Comparison of ENCODE assay signal across 9 cellular contexts in the genomic region with DNA sequence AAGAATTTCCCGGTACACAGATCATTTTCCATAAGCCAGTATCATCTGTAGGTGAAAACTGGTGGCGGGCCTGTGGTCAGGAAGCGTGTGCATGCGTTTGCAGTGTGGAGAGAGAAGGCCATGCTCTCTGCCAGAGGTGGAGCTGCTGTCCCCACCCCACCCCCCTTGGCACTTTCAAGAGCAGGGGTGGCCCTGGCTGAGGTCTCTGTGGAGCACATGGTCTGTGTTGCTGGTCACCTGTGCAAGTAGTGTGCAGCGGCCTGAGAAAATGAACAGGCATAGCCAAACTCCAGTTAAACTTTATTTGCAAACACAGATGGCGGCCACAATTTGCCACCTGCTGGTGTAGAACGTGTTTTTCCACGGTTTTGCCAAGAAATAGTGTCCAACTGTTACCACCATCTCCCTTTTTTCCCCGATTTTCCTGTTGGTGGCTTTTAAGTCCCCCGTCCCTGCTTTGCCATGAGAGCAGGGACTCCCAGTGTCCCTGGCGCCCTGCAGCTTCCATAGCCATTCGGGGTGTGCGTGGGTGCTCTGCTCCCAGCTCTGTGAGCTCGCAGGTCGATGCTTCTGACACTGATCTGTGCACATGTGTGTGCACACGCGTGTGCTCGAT. TPM values are rescaled to one million over a fixed set of nuclear protein-coding genes. Genes with fewer than 3 reads are reported as not detected.
A peak's percentile ranks its signal among the peaks of the same experiment; 100 is the strongest.
DNase-seq lines count a peak whose midpoint lies in the region; ATAC-seq and TF ChIP-seq lines count a peak whose summit lies in the region.
"Had no signal": no experiment of that assay in that cellular context is flagged by ENCODE, and none has a peak within 500 bp of the region (broad histone marks: within the 10 kb centered on the region; RNA-seq: fewer than 3 reads in every experiment).

No MANE protein-coding gene starts in this region.

- peak overlapping the region; percentile 95 for H3K4me2 ChIP-seq in MM.1S (ENCODE audit: low read depth, low read length)

- no peaks in the 10 kb centered on the region for H3K9me2 ChIP-seq in MM.1S (replicated peaks; ENCODE audit: insufficient read depth, low read length)

- no peaks in the 10 kb centered on the region for H3K27me3 Mint-ChIP-seq in central memory CD8-positive, alpha-beta T cell
- H3K27me3 Mint-ChIP-seq in neural crest cell (ENCODE audit: low read depth), result peaks cover 2% of the 10 kb centered on the region

- H3K4me1 ChIP-seq in MM.1S (ENCODE audit: low read length), result peaks cover 9% of the 10 kb centered on the region

- no peaks in the 10 kb centered on the region for H3K27me3 ChIP-seq in MM.1S (replicated peaks; ENCODE audit: insufficient read depth, low read length)

- peak overlapping the region; percentile 56; the same call in 1 of the 2 replicates for H3K27ac ChIP-seq in MM.1S (ENCODE audit: low read length)

- H3K79me2 ChIP-seq in MM.1S (ENCODE audit: low read length), result peaks cover 50% of the 10 kb centered on the region

- peaks cover 15% of the 10 kb centered on the region for H3K36me3 ChIP-seq in MM.1S (replicated peaks; ENCODE audit: insufficient read depth, low read length)

- DNase-seq in ELF-1 (ENCODE audit: low read depth, low spot score) (peak; percentile 26), MM.1S (peak; percentile 30), neural crest cell (ENCODE audit: low read depth, low spot score) (no peak), NCI-H1417 (lab: John Stamatoyannopoulos, UW) (no peak), head of caudate nucleus (no peak), C1 segment of cervical spinal cord (lab: John Stamatoyannopoulos, UW) (no peak)
- no peak for DNase-seq in central memory CD8-positive, alpha-beta T cell (ENCODE audit: low spot score in 2 of 2)
- no peak for DNase-seq in stimulated activated CD4-positive, alpha-beta T cell treated with anti-CD3 and anti-CD28 coated beads, Interleukin-4, amount 100 ng/mL, for 4 hours
- DNase-seq: islet precursor cell had no signal

- H4K20me1 ChIP-seq in MM.1S (ENCODE audit: insufficient read depth, low read length), result peaks cover 30% of the 10 kb centered on the region

- intact Hi-C loops in head of caudate nucleus (cut with DNase I), result no loop called here

- TF ChIP-seq CTCF in MM.1S (IDR thresholded peaks at IDR 0.05; ENCODE audit: low read length) (no peak), neural crest cell (conservative IDR thresholded peaks at IDR 0.05) (no peak)

- no peak overlapping the region for H2AFZ ChIP-seq in MM.1S (ENCODE audit: low read length)

- peak overlapping the region; percentile 91 for H3K9ac ChIP-seq in MM.1S (ENCODE audit: low read length)

- no peak overlapping the region for H3K27ac Mint-ChIP-seq in central memory CD8-positive, alpha-beta T cell (ENCODE audit: low read depth)
- peak overlapping the region; percentile 92 for H3K27ac Mint-ChIP-seq in neural crest cell (ENCODE audit: unreplicated experiment)

- H3K9me3 ChIP-seq in MM.1S (replicated peaks; ENCODE audit: insufficient read depth, low read length), result no peaks in the 10 kb centered on the region

- H3K4me1 Mint-ChIP-seq in central memory CD8-positive, alpha-beta T cell, result peaks cover 30% of the 10 kb centered on the region
- H3K4me1 Mint-ChIP-seq in neural crest cell, result peaks cover 21% of the 10 kb centered on the region

- H3K4me3 ChIP-seq in MM.1S (ENCODE audit: low read length), result peak overlapping the region; percentile 85

- ATAC-seq in central memory CD8-positive, alpha-beta T cell (replicated peaks; ENCODE audit: extremely low read depth, poor library complexity, severe bottlenecking), result no peak

- peaks cover 24% of the 10 kb centered on the region for H3K36me3 Mint-ChIP-seq in central memory CD8-positive, alpha-beta T cell (ENCODE audit: insufficient read depth)
- H3K36me3 Mint-ChIP-seq in neural crest cell (ENCODE audit: low read depth), result no peaks in the 10 kb centered on the region

- no peaks in the 10 kb centered on the region for H3K9me3 Mint-ChIP-seq in central memory CD8-positive, alpha-beta T cell
- H3K9me3 Mint-ChIP-seq in neural crest cell, result no peaks in the 10 kb centered on the region

- peak overlapping the region; percentile 96 for H3K4me3 Mint-ChIP-seq in central memory CD8-positive, alpha-beta T cell
- H3K4me3 Mint-ChIP-seq in neural crest cell, result peak overlapping the region; percentile 83

- H3F3A ChIP-seq in MM.1S (ENCODE audit: insufficient read depth, low read length), result peaks cover 11% of the 10 kb centered on the region; the same call in 1 of the 2 replicates

RNA-seq across cellular contexts. Expression of a gene that starts 2.5 kb away (rescaled TPM):
- 90.4 and 98.8 TPM in 2 replicates for total RNA-seq in neural crest cell

Comparison
In these comparisons a context has a peak if more than half of its experiments do, and no peak if none do; other contexts are left out.
1. DNase-seq: peak in ELF-1 (single experiment) and MM.1S (single experiment); none in central memory CD8-positive, alpha-beta T cell (0 of 2), neural crest cell (single experiment), NCI-H1417 (0 of 3), head of caudate nucleus (0 of 42), stimulated activated CD4-positive, alpha-beta T cell treated with anti-CD3 and anti-CD28 coated beads, Interleukin-4, amount 100 ng/mL, for 4 hours (0 of 2) and C1 segment of cervical spinal cord (0 of 14).